Comparison of ENCODE assay signal across 8 cellular contexts in genomic region chr9:93143830-93144530, GRCh38.
DNase-seq lines count a peak whose midpoint lies in the region; ATAC-seq lines count a peak whose summit lies in the region.

No MANE protein-coding gene starts in this region.

- intact Hi-C loops in dendritic cell treated with granulocyte-macrophage colony-stimulating factor and Interleukin-4, amounts not matched to agents 40 ng/mL and 50 ng/mL, for 4 days (cut with micrococcal nuclease) = no loop called here
- intact Hi-C loops in posterior cingulate gyrus (cut with DNase I) = no loop called here

- H3K27ac Mint-ChIP-seq in dendritic cell treated with granulocyte-macrophage colony-stimulating factor and Interleukin-4, amounts not matched to agents 40 ng/mL and 50 ng/mL, for 4 days = peak overlapping the region; percentile 15

- no peak overlapping the region for H3K4me3 Mint-ChIP-seq in dendritic cell treated with granulocyte-macrophage colony-stimulating factor and Interleukin-4, amounts not matched to agents 40 ng/mL and 50 ng/mL, for 4 days

- peaks cover 52% of the 10 kb centered on the region for H3K4me1 Mint-ChIP-seq in dendritic cell treated with granulocyte-macrophage colony-stimulating factor and Interleukin-4, amounts not matched to agents 40 ng/mL and 50 ng/mL, for 4 days (ENCODE audit: low read depth)

- in situ Hi-C loops in KBM-7 (cut with MboI; ENCODE audit: low pct_unique_long_range_greater_than_20kb, low sequenced_read_pairs) = no loop called here

- H3K9me3 Mint-ChIP-seq in dendritic cell treated with granulocyte-macrophage colony-stimulating factor and Interleukin-4, amounts not matched to agents 40 ng/mL and 50 ng/mL, for 4 days = peaks cover 9% of the 10 kb centered on the region

- DNase-seq in KBM-7 = peak; percentile 33
- DNase-seq in activated CD4-positive, alpha-beta T cell treated with anti-CD3 and anti-CD28 coated beads, Interleukin-2, amount 50 U/mL, for 1 hour = peak; percentile 68
- peak; percentile 63 to 97 (median 85) for DNase-seq in posterior cingulate gyrus
- DNase-seq in SKM-1 treated with dmso at 0.1 percent for 144 hours (lab: John Stamatoyannopoulos, UW; ENCODE audit: unreplicated experiment) = no peak
- DNase-seq in NCI-H146 treated with DMSO at 0.1 percent for 48 hours (lab: John Stamatoyannopoulos, UW; ENCODE audit: unreplicated experiment) = no peak

- peaks cover 15% of the 10 kb centered on the region for H3K27me3 Mint-ChIP-seq in dendritic cell treated with granulocyte-macrophage colony-stimulating factor and Interleukin-4, amounts not matched to agents 40 ng/mL and 50 ng/mL, for 4 days

- peaks cover 12% of the 10 kb centered on the region for H3K36me3 Mint-ChIP-seq in dendritic cell treated with granulocyte-macrophage colony-stimulating factor and Interleukin-4, amounts not matched to agents 40 ng/mL and 50 ng/mL, for 4 days (ENCODE audit: low read depth)

- ATAC-seq in HG03025 (IDR thresholded peaks at IDR 0.05; ENCODE audit: low FRiP score, unreplicated experiment) (no peak), HG02623 (IDR thresholded peaks at IDR 0.05; ENCODE audit: unreplicated experiment) (no peak)

Comparison
In these comparisons a context has a peak if more than half of its experiments do, and no peak if none do; other contexts are left out.
1. DNase-seq: peak in KBM-7 (single experiment), activated CD4-positive, alpha-beta T cell treated with anti-CD3 and anti-CD28 coated beads, Interleukin-2, amount 50 U/mL, for 1 hour (single experiment) and posterior cingulate gyrus (10 of 10); none in SKM-1 treated with dmso at 0.1 percent for 144 hours (single experiment) and NCI-H146 treated with DMSO at 0.1 percent for 48 hours (single experiment).